Comparison of ENCODE assay signal across 1 cellular context in the genomic region with DNA sequence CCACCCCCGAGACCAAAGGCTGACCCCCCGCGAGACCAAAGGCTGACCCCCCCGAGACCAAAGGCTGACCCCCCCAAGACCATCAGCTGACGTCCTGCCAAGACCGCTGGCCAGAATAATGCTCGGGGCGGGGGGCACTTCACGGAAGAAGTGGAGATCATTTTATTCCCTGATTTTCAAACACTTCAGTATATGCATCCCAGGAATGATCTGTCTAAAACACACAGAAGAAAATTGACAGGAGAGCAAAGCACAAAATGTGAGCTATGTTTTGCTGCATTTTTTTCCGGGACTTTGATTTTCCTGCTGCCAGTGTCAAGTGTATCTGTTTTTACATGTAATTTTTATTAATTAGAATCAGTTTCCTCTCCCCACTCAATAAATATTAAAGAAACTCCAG.
TF ChIP-seq lines count a peak whose summit lies in the region.

No MANE protein-coding gene starts in this region.

TF ChIP-seq in WTC11, 78 proteins besides CTCF, POLR2A, EP300 and RAD21 (continued from another document):
- TF ChIP-seq, protein P1, sequence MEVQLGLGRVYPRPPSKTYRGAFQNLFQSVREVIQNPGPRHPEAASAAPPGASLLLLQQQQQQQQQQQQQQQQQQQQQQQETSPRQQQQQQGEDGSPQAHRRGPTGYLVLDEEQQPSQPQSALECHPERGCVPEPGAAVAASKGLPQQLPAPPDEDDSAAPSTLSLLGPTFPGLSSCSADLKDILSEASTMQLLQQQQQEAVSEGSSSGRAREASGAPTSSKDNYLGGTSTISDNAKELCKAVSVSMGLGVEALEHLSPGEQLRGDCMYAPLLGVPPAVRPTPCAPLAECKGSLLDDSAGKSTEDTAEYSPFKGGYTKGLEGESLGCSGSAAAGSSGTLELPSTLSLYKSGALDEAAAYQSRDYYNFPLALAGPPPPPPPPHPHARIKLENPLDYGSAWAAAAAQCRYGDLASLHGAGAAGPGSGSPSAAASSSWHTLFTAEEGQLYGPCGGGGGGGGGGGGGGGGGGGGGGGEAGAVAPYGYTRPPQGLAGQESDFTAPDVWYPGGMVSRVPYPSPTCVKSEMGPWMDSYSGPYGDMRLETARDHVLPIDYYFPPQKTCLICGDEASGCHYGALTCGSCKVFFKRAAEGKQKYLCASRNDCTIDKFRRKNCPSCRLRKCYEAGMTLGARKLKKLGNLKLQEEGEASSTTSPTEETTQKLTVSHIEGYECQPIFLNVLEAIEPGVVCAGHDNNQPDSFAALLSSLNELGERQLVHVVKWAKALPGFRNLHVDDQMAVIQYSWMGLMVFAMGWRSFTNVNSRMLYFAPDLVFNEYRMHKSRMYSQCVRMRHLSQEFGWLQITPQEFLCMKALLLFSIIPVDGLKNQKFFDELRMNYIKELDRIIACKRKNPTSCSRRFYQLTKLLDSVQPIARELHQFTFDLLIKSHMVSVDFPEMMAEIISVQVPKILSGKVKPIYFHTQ (CRISPR knock-in tag; IDR thresholded peaks at IDR 0.05): no peak
- TF ChIP-seq FOXK1 (CRISPR knock-in tag; IDR thresholded peaks at IDR 0.05) (no peak), TEAD1 (CRISPR knock-in tag; IDR thresholded peaks at IDR 0.05) (no peak), OVOL2 (CRISPR knock-in tag; IDR thresholded peaks at IDR 0.05; ENCODE audit: borderline replicate concordance) (no peak), ZNF671 (CRISPR knock-in tag; IDR thresholded peaks at IDR 0.05) (no peak), ZNF232 (CRISPR knock-in tag; IDR thresholded peaks at IDR 0.05) (no peak), NFYB (CRISPR knock-in tag; conservative IDR thresholded peaks at IDR 0.05; ENCODE audit: low read depth) (no peak)
- TF ChIP-seq, protein P2, sequence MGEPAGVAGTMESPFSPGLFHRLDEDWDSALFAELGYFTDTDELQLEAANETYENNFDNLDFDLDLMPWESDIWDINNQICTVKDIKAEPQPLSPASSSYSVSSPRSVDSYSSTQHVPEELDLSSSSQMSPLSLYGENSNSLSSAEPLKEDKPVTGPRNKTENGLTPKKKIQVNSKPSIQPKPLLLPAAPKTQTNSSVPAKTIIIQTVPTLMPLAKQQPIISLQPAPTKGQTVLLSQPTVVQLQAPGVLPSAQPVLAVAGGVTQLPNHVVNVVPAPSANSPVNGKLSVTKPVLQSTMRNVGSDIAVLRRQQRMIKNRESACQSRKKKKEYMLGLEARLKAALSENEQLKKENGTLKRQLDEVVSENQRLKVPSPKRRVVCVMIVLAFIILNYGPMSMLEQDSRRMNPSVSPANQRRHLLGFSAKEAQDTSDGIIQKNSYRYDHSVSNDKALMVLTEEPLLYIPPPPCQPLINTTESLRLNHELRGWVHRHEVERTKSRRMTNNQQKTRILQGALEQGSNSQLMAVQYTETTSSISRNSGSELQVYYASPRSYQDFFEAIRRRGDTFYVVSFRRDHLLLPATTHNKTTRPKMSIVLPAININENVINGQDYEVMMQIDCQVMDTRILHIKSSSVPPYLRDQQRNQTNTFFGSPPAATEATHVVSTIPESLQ (CRISPR knock-in tag; IDR thresholded peaks at IDR 0.05): no peak
- TF ChIP-seq, protein P3, sequence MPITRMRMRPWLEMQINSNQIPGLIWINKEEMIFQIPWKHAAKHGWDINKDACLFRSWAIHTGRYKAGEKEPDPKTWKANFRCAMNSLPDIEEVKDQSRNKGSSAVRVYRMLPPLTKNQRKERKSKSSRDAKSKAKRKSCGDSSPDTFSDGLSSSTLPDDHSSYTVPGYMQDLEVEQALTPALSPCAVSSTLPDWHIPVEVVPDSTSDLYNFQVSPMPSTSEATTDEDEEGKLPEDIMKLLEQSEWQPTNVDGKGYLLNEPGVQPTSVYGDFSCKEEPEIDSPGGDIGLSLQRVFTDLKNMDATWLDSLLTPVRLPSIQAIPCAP (CRISPR knock-in tag; IDR thresholded peaks at IDR 0.05): no peak
- TF ChIP-seq, protein P4, sequence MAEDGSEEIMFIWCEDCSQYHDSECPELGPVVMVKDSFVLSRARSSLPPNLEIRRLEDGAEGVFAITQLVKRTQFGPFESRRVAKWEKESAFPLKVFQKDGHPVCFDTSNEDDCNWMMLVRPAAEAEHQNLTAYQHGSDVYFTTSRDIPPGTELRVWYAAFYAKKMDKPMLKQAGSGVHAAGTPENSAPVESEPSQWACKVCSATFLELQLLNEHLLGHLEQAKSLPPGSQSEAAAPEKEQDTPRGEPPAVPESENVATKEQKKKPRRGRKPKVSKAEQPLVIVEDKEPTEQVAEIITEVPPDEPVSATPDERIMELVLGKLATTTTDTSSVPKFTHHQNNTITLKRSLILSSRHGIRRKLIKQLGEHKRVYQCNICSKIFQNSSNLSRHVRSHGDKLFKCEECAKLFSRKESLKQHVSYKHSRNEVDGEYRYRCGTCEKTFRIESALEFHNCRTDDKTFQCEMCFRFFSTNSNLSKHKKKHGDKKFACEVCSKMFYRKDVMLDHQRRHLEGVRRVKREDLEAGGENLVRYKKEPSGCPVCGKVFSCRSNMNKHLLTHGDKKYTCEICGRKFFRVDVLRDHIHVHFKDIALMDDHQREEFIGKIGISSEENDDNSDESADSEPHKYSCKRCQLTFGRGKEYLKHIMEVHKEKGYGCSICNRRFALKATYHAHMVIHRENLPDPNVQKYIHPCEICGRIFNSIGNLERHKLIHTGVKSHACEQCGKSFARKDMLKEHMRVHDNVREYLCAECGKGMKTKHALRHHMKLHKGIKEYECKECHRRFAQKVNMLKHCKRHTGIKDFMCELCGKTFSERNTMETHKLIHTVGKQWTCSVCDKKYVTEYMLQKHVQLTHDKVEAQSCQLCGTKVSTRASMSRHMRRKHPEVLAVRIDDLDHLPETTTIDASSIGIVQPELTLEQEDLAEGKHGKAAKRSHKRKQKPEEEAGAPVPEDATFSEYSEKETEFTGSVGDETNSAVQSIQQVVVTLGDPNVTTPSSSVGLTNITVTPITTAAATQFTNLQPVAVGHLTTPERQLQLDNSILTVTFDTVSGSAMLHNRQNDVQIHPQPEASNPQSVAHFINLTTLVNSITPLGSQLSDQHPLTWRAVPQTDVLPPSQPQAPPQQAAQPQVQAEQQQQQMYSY (CRISPR knock-in tag; IDR thresholded peaks at IDR 0.05): no peak
- TF ChIP-seq, protein P5, sequence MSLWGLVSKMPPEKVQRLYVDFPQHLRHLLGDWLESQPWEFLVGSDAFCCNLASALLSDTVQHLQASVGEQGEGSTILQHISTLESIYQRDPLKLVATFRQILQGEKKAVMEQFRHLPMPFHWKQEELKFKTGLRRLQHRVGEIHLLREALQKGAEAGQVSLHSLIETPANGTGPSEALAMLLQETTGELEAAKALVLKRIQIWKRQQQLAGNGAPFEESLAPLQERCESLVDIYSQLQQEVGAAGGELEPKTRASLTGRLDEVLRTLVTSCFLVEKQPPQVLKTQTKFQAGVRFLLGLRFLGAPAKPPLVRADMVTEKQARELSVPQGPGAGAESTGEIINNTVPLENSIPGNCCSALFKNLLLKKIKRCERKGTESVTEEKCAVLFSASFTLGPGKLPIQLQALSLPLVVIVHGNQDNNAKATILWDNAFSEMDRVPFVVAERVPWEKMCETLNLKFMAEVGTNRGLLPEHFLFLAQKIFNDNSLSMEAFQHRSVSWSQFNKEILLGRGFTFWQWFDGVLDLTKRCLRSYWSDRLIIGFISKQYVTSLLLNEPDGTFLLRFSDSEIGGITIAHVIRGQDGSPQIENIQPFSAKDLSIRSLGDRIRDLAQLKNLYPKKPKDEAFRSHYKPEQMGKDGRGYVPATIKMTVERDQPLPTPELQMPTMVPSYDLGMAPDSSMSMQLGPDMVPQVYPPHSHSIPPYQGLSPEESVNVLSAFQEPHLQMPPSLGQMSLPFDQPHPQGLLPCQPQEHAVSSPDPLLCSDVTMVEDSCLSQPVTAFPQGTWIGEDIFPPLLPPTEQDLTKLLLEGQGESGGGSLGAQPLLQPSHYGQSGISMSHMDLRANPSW (CRISPR knock-in tag; conservative IDR thresholded peaks at IDR 0.05; ENCODE audit: low read depth): no peak
